ENCODE assay signal across 11 cellular contexts in genomic region chr10:133292919-133293809, GRCh38. TPM values are rescaled to one million over a fixed set of nuclear protein-coding genes. Genes with fewer than 3 reads are reported as not detected.
A peak's percentile ranks its signal among the peaks of the same experiment; 100 is the strongest.
DNase-seq lines count a peak whose midpoint lies in the region; ATAC-seq lines count a peak whose summit lies in the region.
"Had no signal": no experiment of that assay in that cellular context is flagged by ENCODE, and none has a peak within 500 bp of the region (broad histone marks: within the 10 kb centered on the region; RNA-seq: fewer than 3 reads in every experiment).

No MANE protein-coding gene starts in this region.

- intact Hi-C loops in Right ventricle myocardium inferior (cut with DNase I): no loop called here

- ATAC-seq in Right ventricle myocardium inferior (no peak), HG03442 (IDR thresholded peaks at IDR 0.05; ENCODE audit: unreplicated experiment) (no peak)

- DNase-seq in EL (peak; percentile 94), NOMO-1 treated with dmso at 0.1 percent for 144 hours (lab: John Stamatoyannopoulos, UW; ENCODE audit: unreplicated experiment) (peak; percentile 16), dermis blood vessel endothelial cell (peak; percentile 77), non-pigmented ciliary epithelial cell (ENCODE audit: low read depth) (peak; percentile 19), Right ventricle myocardium inferior (ENCODE audit: missing footprints) (no peak)
- DNase-seq in activated CD8-positive, alpha-beta memory T cell treated with anti-CD3 and anti-CD28 coated beads, Interleukin-2, amount 50 U/mL, for 4 hours: no peak
- DNase-seq in stimulated activated CD4-positive, alpha-beta T cell treated with anti-CD3 and anti-CD28 coated beads, Interleukin-4, amount 100 ng/mL, for 4 hours: no peak
- DNase-seq: activated CD4-positive, alpha-beta T cell treated with anti-CD3 and anti-CD28 coated beads, Interleukin-2, amount 10 ng/mL, durations not matched to agents 24 days and 14 days; KG1 had no signal

RNA-seq across cellular contexts. Expression of gene TUBGCP2, which starts 15.5 kb away (rescaled TPM):
- total RNA-seq in dermis blood vessel endothelial cell (33.5 and 47.7 TPM in 2 replicates), Right ventricle myocardium inferior (44.7 TPM)

RNA-seq across cellular contexts. Expression of gene ZNF511, which starts 15.6 kb away (rescaled TPM):
- total RNA-seq in dermis blood vessel endothelial cell (23.2 and 24.7 TPM in 2 replicates), Right ventricle myocardium inferior (39.4 TPM)

RNA-seq across cellular contexts. Expression of gene ADAM8, which starts 16.5 kb away (rescaled TPM):
- 0.14 and 0.68 TPM in 2 replicates for total RNA-seq in dermis blood vessel endothelial cell
- 2.0 TPM for total RNA-seq in Right ventricle myocardium inferior

RNA-seq across cellular contexts. Expression of gene CALY, which starts 43.5 kb away (rescaled TPM):
- total RNA-seq in dermis blood vessel endothelial cell (not detected in 2 replicates), Right ventricle myocardium inferior (not detected)
- total RNA-seq: activated CD4-positive, alpha-beta T cell treated with anti-CD3 and anti-CD28 coated beads, Interleukin-2, amount 10 ng/mL, durations not matched to agents 24 days and 14 days had no signal

RNA-seq across cellular contexts. Expression of gene PRAP1, which starts 54.0 kb away (rescaled TPM):
- total RNA-seq in dermis blood vessel endothelial cell (not detected in 2 replicates), Right ventricle myocardium inferior (not detected)
- total RNA-seq: activated CD4-positive, alpha-beta T cell treated with anti-CD3 and anti-CD28 coated beads, Interleukin-2, amount 10 ng/mL, durations not matched to agents 24 days and 14 days; progenitor cell of endocrine pancreas had no signal

Comparison
In these comparisons a context has a peak if more than half of its experiments do, and no peak if none do; other contexts are left out.
1. DNase-seq: peak in EL (single experiment), NOMO-1 treated with dmso at 0.1 percent for 144 hours (single experiment), dermis blood vessel endothelial cell (single experiment) and non-pigmented ciliary epithelial cell (single experiment); none in activated CD8-positive, alpha-beta memory T cell treated with anti-CD3 and anti-CD28 coated beads, Interleukin-2, amount 50 U/mL, for 4 hours (single experiment), stimulated activated CD4-positive, alpha-beta T cell treated with anti-CD3 and anti-CD28 coated beads, Interleukin-4, amount 100 ng/mL, for 4 hours (0 of 2) and Right ventricle myocardium inferior (single experiment).